Comparison of ENCODE assay signal across 8 cellular contexts in the genomic region with DNA sequence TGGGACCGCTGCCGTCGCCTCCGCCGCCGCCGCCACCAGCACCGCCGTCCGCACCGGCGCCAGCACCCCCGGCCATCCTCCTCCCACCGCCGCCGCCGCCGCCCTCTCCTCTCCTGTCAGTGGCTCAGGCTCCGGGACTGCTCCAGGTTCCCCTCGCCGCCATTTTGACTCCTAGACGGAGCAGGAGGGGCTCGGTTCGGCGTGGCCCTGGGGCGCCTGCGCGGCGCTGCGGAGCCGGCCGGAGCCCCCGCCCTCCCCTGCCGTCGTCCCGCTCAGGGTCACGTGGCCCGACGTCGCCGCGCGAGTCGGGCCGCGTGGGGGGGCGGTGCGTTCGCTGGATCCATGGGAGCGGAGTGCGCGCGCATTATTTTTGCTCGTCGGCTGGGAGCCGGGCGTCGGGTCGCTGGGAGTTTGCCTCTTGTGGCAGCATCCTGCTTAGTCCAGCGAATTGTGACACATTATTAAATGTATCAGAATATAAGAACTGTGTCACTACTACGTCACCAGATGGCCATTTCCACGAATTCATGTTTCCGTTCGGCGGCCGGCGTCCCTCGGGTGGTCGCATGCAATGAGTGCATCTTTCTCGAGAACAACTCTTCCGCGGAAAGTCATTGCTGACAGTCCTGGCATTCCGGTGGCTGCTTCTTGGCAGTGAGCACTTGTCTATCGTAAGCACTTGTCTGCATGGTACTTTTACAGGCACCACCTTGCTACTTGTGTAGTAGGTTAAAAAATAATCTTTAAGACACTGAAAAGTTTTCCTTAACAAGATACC.
DNase-seq lines count a peak whose midpoint lies in the region; ATAC-seq lines count a peak whose summit lies in the region.

BTBD7 (minus strand) TSS at position 184 of the 778 bp plus-strand sequence. CDS start 36,985 bp downstream, outside the sequence.

- ATAC-seq in GM19043 (IDR thresholded peaks at IDR 0.05; ENCODE audit: low read depth, unreplicated experiment) (peak; percentile 66), HG03354 (IDR thresholded peaks at IDR 0.05; ENCODE audit: poor library complexity, severe bottlenecking, unreplicated experiment) (peak; percentile 84)
- ATAC-seq in activated CD4-positive, CD25-positive, alpha-beta regulatory T cell treated with anti-CD3 and anti-CD28 coated beads, Interleukin-2, amount 50 U/mL, for 24 hours = peak; percentile 94 to 96
- ATAC-seq in central memory CD8-positive, alpha-beta T cell (replicated peaks; ENCODE audit: extremely low read depth, poor library complexity, severe bottlenecking) = peak; percentile 97

- H3K9me3 Mint-ChIP-seq in central memory CD8-positive, alpha-beta T cell = no peaks in the 10 kb centered on the region

- peaks cover 12% of the 10 kb centered on the region for H3K36me3 Mint-ChIP-seq in central memory CD8-positive, alpha-beta T cell (ENCODE audit: insufficient read depth)

- peaks cover 42% of the 10 kb centered on the region for H3K4me1 Mint-ChIP-seq in central memory CD8-positive, alpha-beta T cell

- peak within 1 kb of the TSS; percentile 92 for H3K4me3 Mint-ChIP-seq in central memory CD8-positive, alpha-beta T cell

- peak within 1 kb of the TSS; percentile 94 for H3K27ac Mint-ChIP-seq in central memory CD8-positive, alpha-beta T cell (ENCODE audit: low read depth)

- DNase-seq in AG20443 (ENCODE audit: low spot score) = peak; percentile 100
- peak; percentile 94 for DNase-seq in NCI-H446 treated with DMSO at 0.1 percent for 48 hours (lab: John Stamatoyannopoulos, UW)
- DNase-seq in central memory CD8-positive, alpha-beta T cell (ENCODE audit: low spot score in 2 of 2) = peak; percentile 79 to 87
- DNase-seq in islet precursor cell = peak; percentile 96
- DNase-seq in stimulated activated CD4-positive, alpha-beta T cell treated with anti-CD3 and anti-CD28 coated beads, Interleukin-12 subunit alpha, Interleukin-12 subunit beta, amount 100 ng/mL, for 4 hours = peak; percentile 93

- no peaks in the 10 kb centered on the region for H3K27me3 Mint-ChIP-seq in central memory CD8-positive, alpha-beta T cell

Comparison
In these comparisons a context has a peak if more than half of its experiments do, and no peak if none do; other contexts are left out.
1. Peak in every context shown above with its lines: DNase-seq and ATAC-seq.